In genomic region chr15:98896002-98896721, GRCh38 we compare ENCODE assay signal across 14 cellular contexts.
A peak's percentile ranks its signal among the peaks of the same experiment; 100 is the strongest.
DNase-seq lines count a peak whose midpoint lies in the region; ATAC-seq, FAIRE-seq and TF ChIP-seq lines count a peak whose summit lies in the region.
"Had no signal": no experiment of that assay in that cellular context is flagged by ENCODE, and none has a peak within 500 bp of the region (broad histone marks: within the 10 kb centered on the region; RNA-seq: fewer than 3 reads in every experiment).

No MANE protein-coding gene starts in this region.

- H3K27ac ChIP-seq in A549, result peak overlapping the region; percentile 95 to 97
- H3K27ac ChIP-seq in colonic mucosa, result peak overlapping the region; percentile 47
- H3K27ac ChIP-seq: cardiac muscle cell, upper lobe of right lung had no signal

- no peaks in the 10 kb centered on the region for H3K9me3 Mint-ChIP-seq in activated CD8-positive, alpha-beta memory T cell treated with anti-CD3 and anti-CD28 coated beads, Interleukin-2, amount 10 ng/mL, durations not matched to agents 7 days and 5 days (ENCODE audit: low read depth)
- H3K9me3 Mint-ChIP-seq: immature natural killer cell had no signal

- H3K27me3 ChIP-seq in colonic mucosa, result no peaks in the 10 kb centered on the region
- H3K27me3 ChIP-seq: cardiac muscle cell, upper lobe of right lung had no signal

- H3K4me1 ChIP-seq in A549 (peaks cover 94% of the 10 kb centered on the region), colonic mucosa (no peaks in the 10 kb centered on the region), mucosa of descending colon (ENCODE audit: low read depth) (no peaks in the 10 kb centered on the region)

- H3K36me3 ChIP-seq in colonic mucosa, result no peaks in the 10 kb centered on the region
- H3K36me3 ChIP-seq in mucosa of descending colon (ENCODE audit: low read depth), result no peaks in the 10 kb centered on the region
- H3K36me3 ChIP-seq: upper lobe of right lung had no signal

- CTCF ChIA-PET in A549 (lab: Yijun Ruan, JAX), result interaction anchor here (0.6 to 7.2 kb wide), 15 partner anchors 8 to 249 kb away, joined by 3 to 79 read pairs (median 4); no protein-coding TSS in a partner anchor
- CTCF ChIA-PET in activated CD8-positive, alpha-beta memory T cell treated with anti-CD3 and anti-CD28 coated beads, Interleukin-2, amount 10 ng/mL, durations not matched to agents 7 days and 5 days (lab: Charles Lee), result interaction anchor here (1.0 to 1.4 kb wide), 3 partner anchors 13 to 178 kb away, joined by 3 to 4 read pairs (median 3); no protein-coding TSS in a partner anchor

- TF ChIP-seq POLR2A in A549 (IDR thresholded peaks at IDR 0.05; ENCODE audit: low read length), result no peak

- no peak for FAIRE-seq in A549 (lab: Jason Lieb, UNC)

- no peaks in the 10 kb centered on the region for H3K36me3 Mint-ChIP-seq in activated CD8-positive, alpha-beta memory T cell treated with anti-CD3 and anti-CD28 coated beads, Interleukin-2, amount 10 ng/mL, durations not matched to agents 7 days and 5 days

- no peaks in the 10 kb centered on the region for H3K27me3 Mint-ChIP-seq in activated CD8-positive, alpha-beta memory T cell treated with anti-CD3 and anti-CD28 coated beads, Interleukin-2, amount 10 ng/mL, durations not matched to agents 7 days and 5 days

- no peak for TF ChIP-seq EP300 in A549 (IDR thresholded peaks at IDR 0.05)

- H3K9me3 ChIP-seq in A549, result no peaks in the 10 kb centered on the region
- H3K9me3 ChIP-seq in colonic mucosa, result no peaks in the 10 kb centered on the region
- H3K9me3 ChIP-seq in mucosa of descending colon, result no peaks in the 10 kb centered on the region
- H3K9me3 ChIP-seq: upper lobe of right lung had no signal

- ATAC-seq in A549, result peak; percentile 67 to 70
- peak; percentile 29 for ATAC-seq in mucosa of descending colon
- ATAC-seq in activated CD8-positive, alpha-beta memory T cell treated with anti-CD3 and anti-CD28 coated beads, Interleukin-2, amount 10 ng/mL, durations not matched to agents 7 days and 5 days, result no peak

- no peak overlapping the region for H3K27ac Mint-ChIP-seq in activated CD8-positive, alpha-beta memory T cell treated with anti-CD3 and anti-CD28 coated beads, Interleukin-2, amount 10 ng/mL, durations not matched to agents 7 days and 5 days
- H3K27ac Mint-ChIP-seq: immature natural killer cell had no signal

- no peak overlapping the region for H3K9ac ChIP-seq in colonic mucosa (ENCODE audit: low read depth in 2 of 2, low read length in 2 of 2)

- no peak overlapping the region; the same call in 2 of the 3 replicates for H3K4me3 ChIP-seq in A549
- H3K4me3 ChIP-seq in colonic mucosa, result no peak overlapping the region
- H3K4me3 ChIP-seq in mucosa of descending colon, result no peak overlapping the region
- H3K4me3 ChIP-seq: cardiac muscle cell, upper lobe of right lung had no signal

- intact Hi-C loops in colonic mucosa (cut with DNase I), result no loop called here
- intact Hi-C loops in mucosa of descending colon (cut with DNase I, micrococcal nuclease), result no loop called here

- POLR2A ChIA-PET in A549 (lab: Yijun Ruan, JAX), result interaction anchor here (3.7 kb wide), 1 partner anchor 22 kb away, joined by 40 read pairs; no protein-coding TSS in a partner anchor

- H3K4me3 Mint-ChIP-seq in activated CD8-positive, alpha-beta memory T cell treated with anti-CD3 and anti-CD28 coated beads, Interleukin-2, amount 10 ng/mL, durations not matched to agents 7 days and 5 days, result no peak overlapping the region
- H3K4me3 Mint-ChIP-seq: immature natural killer cell had no signal

- TF ChIP-seq RAD21 in A549 (conservative IDR thresholded peaks at IDR 0.05 in 1 of 2, IDR thresholded peaks at IDR 0.05 in 1 of 2), result no peak

- WGBS in A549 (ENCODE audit: missing lambda C conversion rate), result 22% methylated on average over 5 of the region's 5 CpGs

- DNase-seq in A549 (ENCODE audit: low read depth in 1 of 2, low spot score in 1 of 2) (peak; percentile 78 to 91), M059J (ENCODE audit: low read depth) (peak; percentile 75), colonic mucosa (no peak), mucosa of descending colon (no peak), COLO668 (lab: John Stamatoyannopoulos, UW; ENCODE audit: unreplicated experiment) (no peak), KG1 (lab: John Stamatoyannopoulos, UW) (no peak)
- DNase-seq in activated CD8-positive, alpha-beta memory T cell treated with anti-CD3 and anti-CD28 coated beads, Interleukin-2, amount 10 ng/mL, durations not matched to agents 7 days and 5 days, result no peak
- DNase-seq in activated CD4-positive, CD25-positive, alpha-beta regulatory T cell treated with anti-CD3 and anti-CD28 coated beads, Interleukin-2, amount 50 U/mL, for 72 hours, result no peak
- DNase-seq: C1 segment of cervical spinal cord; H7; immature natural killer cell; stimulated activated CD4-positive, alpha-beta T cell treated with anti-CD3 and anti-CD28 coated beads, Interleukin-15, amount 100 ng/mL, for 24 hours; upper lobe of right lung had no signal

- TF ChIP-seq CTCF in A549 (IDR thresholded peaks at IDR 0.05), result no peak
- TF ChIP-seq CTCF in colonic mucosa (IDR thresholded peaks at IDR 0.05), result no peak
- TF ChIP-seq CTCF in mucosa of descending colon (IDR thresholded peaks at IDR 0.05), result no peak

- H3K4me2 ChIP-seq in A549, result peak overlapping the region; percentile 74

- H3K4me1 Mint-ChIP-seq in activated CD8-positive, alpha-beta memory T cell treated with anti-CD3 and anti-CD28 coated beads, Interleukin-2, amount 10 ng/mL, durations not matched to agents 7 days and 5 days, result no peaks in the 10 kb centered on the region
- H3K4me1 Mint-ChIP-seq: immature natural killer cell had no signal

TF ChIP-seq in A549, 52 proteins besides CTCF, POLR2A, EP300 and RAD21 (continues in another document):
- TF ChIP-seq NPAS2 (CRISPR knock-in tag; IDR thresholded peaks at IDR 0.05; ENCODE audit: borderline replicate concordance) (0 out of 2 replicates have a peak, but pooled peaks have one; percentile 56), MAFK (IDR thresholded peaks at IDR 0.05; ENCODE audit: partially characterized antibody) (no peak), EHF (CRISPR knock-in tag; IDR thresholded peaks at IDR 0.05) (peak; percentile 76), FOSB (CRISPR knock-in tag; IDR thresholded peaks at IDR 0.05) (peak; percentile 54), ELK1 (IDR thresholded peaks at IDR 0.05; ENCODE audit: low read depth, low read length) (no peak), ZNF302 (CRISPR knock-in tag; IDR thresholded peaks at IDR 0.05) (peak; percentile 13; the same call in 1 of the 2 replicates), TFCP2L1 (CRISPR knock-in tag; IDR thresholded peaks at IDR 0.05) (0 out of 2 replicates have a peak, but pooled peaks have one; percentile 53), ATOH8 (CRISPR knock-in tag; IDR thresholded peaks at IDR 0.05; ENCODE audit: low read depth) (peak; percentile 93), ZC3H11A (IDR thresholded peaks at IDR 0.05) (no peak), FOXS1 (CRISPR knock-in tag; IDR thresholded peaks at IDR 0.05) (peak; percentile 44; the same call in 1 of the 2 replicates), TP53 (CRISPR knock-in tag; IDR thresholded peaks at IDR 0.05) (peak; percentile 88; the same call in 1 of the 2 replicates), HOXA7 (CRISPR knock-in tag; IDR thresholded peaks at IDR 0.05) (peak; percentile 75), ZSCAN20 (CRISPR knock-in tag; IDR thresholded peaks at IDR 0.05) (peak; percentile 53), MYC (IDR thresholded peaks at IDR 0.05; ENCODE audit: borderline replicate concordance, low read length) (peak; percentile 39; the same call in 1 of the 2 replicates), HEYL (CRISPR knock-in tag; IDR thresholded peaks at IDR 0.05) (peak; percentile 86), RNF2 (IDR thresholded peaks at IDR 0.05; ENCODE audit: borderline replicate concordance, low read depth) (no peak), FOSL2 (IDR thresholded peaks at IDR 0.05) (no peak), FOSL2 (CRISPR knock-in tag; IDR thresholded peaks at IDR 0.05) (peak; percentile 60), HOXB13 (CRISPR knock-in tag; IDR thresholded peaks at IDR 0.05; ENCODE audit: low read depth) (peak; percentile 76; the same call in 1 of the 2 replicates), SREBF2 (IDR thresholded peaks at IDR 0.05) (no peak)
- TF ChIP-seq, protein P1, sequence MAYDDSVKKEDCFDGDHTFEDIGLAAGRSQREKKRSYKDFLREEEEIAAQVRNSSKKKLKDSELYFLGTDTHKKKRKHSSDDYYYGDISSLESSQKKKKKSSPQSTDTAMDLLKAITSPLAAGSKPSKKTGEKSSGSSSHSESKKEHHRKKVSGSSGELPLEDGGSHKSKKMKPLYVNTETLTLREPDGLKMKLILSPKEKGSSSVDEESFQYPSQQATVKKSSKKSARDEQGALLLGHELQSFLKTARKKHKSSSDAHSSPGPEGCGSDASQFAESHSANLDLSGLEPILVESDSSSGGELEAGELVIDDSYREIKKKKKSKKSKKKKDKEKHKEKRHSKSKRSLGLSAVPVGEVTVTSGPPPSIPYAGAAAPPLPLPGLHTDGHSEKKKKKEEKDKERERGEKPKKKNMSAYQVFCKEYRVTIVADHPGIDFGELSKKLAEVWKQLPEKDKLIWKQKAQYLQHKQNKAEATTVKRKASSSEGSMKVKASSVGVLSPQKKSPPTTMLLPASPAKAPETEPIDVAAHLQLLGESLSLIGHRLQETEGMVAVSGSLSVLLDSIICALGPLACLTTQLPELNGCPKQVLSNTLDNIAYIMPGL (CRISPR knock-in tag; IDR thresholded peaks at IDR 0.05; ENCODE audit: borderline replicate concordance), result peak; percentile 25; the same call in 1 of the 2 replicates

Comparison
In these comparisons a context has a peak if more than half of its experiments do, and no peak if none do; other contexts are left out.
1. DNase-seq: peak in A549 (2 of 2) and M059J (single experiment); none in colonic mucosa (single experiment), mucosa of descending colon (0 of 3), activated CD8-positive, alpha-beta memory T cell treated with anti-CD3 and anti-CD28 coated beads, Interleukin-2, amount 10 ng/mL, durations not matched to agents 7 days and 5 days (single experiment), COLO668 (single experiment), activated CD4-positive, CD25-positive, alpha-beta regulatory T cell treated with anti-CD3 and anti-CD28 coated beads, Interleukin-2, amount 50 U/mL, for 72 hours (single experiment) and KG1 (single experiment).